In genomic region chr11:83192846-83193245, GRCh38 we compare ENCODE assay signal across 8 cellular contexts. TPM values are rescaled to one million over a fixed set of nuclear protein-coding genes. Genes with fewer than 3 reads are reported as not detected.
DNase-seq lines count a peak whose midpoint lies in the region; ATAC-seq and TF ChIP-seq lines count a peak whose summit lies in the region.

No MANE protein-coding gene starts in this region.

- no peak for ATAC-seq in left cardiac atrium
- no peak for ATAC-seq in HG02970 (IDR thresholded peaks at IDR 0.05; ENCODE audit: low FRiP score, unreplicated experiment)

- TF ChIP-seq CTCF in cardiac muscle cell (IDR thresholded peaks at IDR 0.05; ENCODE audit: low read depth, low read length), result no peak
- no peak for TF ChIP-seq CTCF in breast epithelium (IDR thresholded peaks at IDR 0.05)
- TF ChIP-seq CTCF in uterus (IDR thresholded peaks at IDR 0.05), result no peak

- DNase-seq in cardiac muscle cell (ENCODE audit: low read depth in 1 of 2, low spot score in 1 of 2) (peak in 1 of 2 donors; percentile 40), left cardiac atrium (no peak), breast epithelium (ENCODE audit: low spot score in 2 of 2) (no peak), mesendoderm (no peak), uterus (no peak), NCI-H1105 treated with DMSO at 0.1 percent for 48 hours (lab: John Stamatoyannopoulos, UW) (no peak)
- DNase-seq in activated CD4-positive, CD25-positive, alpha-beta regulatory T cell (lab: John Stamatoyannopoulos, UW), result no peak

- H3K36me3 ChIP-seq in cardiac muscle cell, result peaks cover 8% of the 10 kb centered on the region
- no peaks in the 10 kb centered on the region for H3K36me3 ChIP-seq in breast epithelium
- H3K36me3 ChIP-seq in mesendoderm (ENCODE audit: control insufficient read depth, insufficient read depth, low read length), result no peaks in the 10 kb centered on the region
- H3K36me3 ChIP-seq in uterus, result no peaks in the 10 kb centered on the region

- H3K56ac ChIP-seq in mesendoderm (ENCODE audit: low read length), result peak overlapping the region; percentile 96

- H2BK15ac ChIP-seq in mesendoderm (replicated peaks; ENCODE audit: low read depth), result no peak overlapping the region

- H4K5ac ChIP-seq in mesendoderm (ENCODE audit: low read length), result peak overlapping the region; percentile 36

- no peak overlapping the region for H3K23ac ChIP-seq in mesendoderm (ENCODE audit: low read length)

- no peak overlapping the region for H3K4ac ChIP-seq in mesendoderm (ENCODE audit: low read depth, low read length)

- WGBS in mesendoderm (ENCODE audit: extremely low coverage, insufficient coverage, low lambda C conversion rate), result no CpG with 5 or more reads among the region's 6 CpGs

- no peak overlapping the region for H4K8ac ChIP-seq in mesendoderm (ENCODE audit: low read depth, low read length)

- no peaks in the 10 kb centered on the region for H3K9me3 ChIP-seq in cardiac muscle cell (ENCODE audit: low read depth)
- no peaks in the 10 kb centered on the region for H3K9me3 ChIP-seq in breast epithelium
- H3K9me3 ChIP-seq in uterus, result no peaks in the 10 kb centered on the region

- H2AK5ac ChIP-seq in mesendoderm (ENCODE audit: low read length), result no peak overlapping the region

- TF ChIP-seq POLR2A in breast epithelium (IDR thresholded peaks at IDR 0.05) (no peak), uterus (IDR thresholded peaks at IDR 0.05) (no peak)

- no peak overlapping the region for H2BK5ac ChIP-seq in mesendoderm (ENCODE audit: low read length)

- H2BK120ac ChIP-seq in mesendoderm (ENCODE audit: low read depth, low read length), result no peak overlapping the region

- H3K18ac ChIP-seq in mesendoderm (ENCODE audit: low read length), result no peak overlapping the region

- H3K4me3 ChIP-seq in cardiac muscle cell (peak overlapping the region; percentile 74), breast epithelium (peak overlapping the region; percentile 75 to 89 (median 88)), mesendoderm (ENCODE audit: low read length) (peak overlapping the region; percentile 93), uterus (peak overlapping the region; percentile 68 to 82)

- peak overlapping the region; percentile 91 for H3K9ac ChIP-seq in mesendoderm (ENCODE audit: low read length)

- intact Hi-C loops in left cardiac atrium (cut with DNase I), result loop anchor here in 1 of 2 donors (5.0 kb wide), 2 partner anchors 36 to 291 kb away; partner anchors contain the start of genes DDIAS, PCF11 and PRCP
- intact Hi-C loops in breast epithelium (cut with DNase I; ENCODE audit: low total_unique reads), result no loop called here
- intact Hi-C loops in uterus (cut with DNase I; ENCODE audit: low total_unique reads), result loop anchor here (5.0 to 10.0 kb wide), 2 partner anchors 121 to 288 kb away; partner anchors contain the start of genes DDIAS, PRCP and RAB30

- H3K79me1 ChIP-seq in mesendoderm (ENCODE audit: low read length), result peaks cover 8% of the 10 kb centered on the region

- H3K27ac ChIP-seq in cardiac muscle cell, result peak overlapping the region; percentile 68
- peak overlapping the region; percentile 97 for H3K27ac ChIP-seq in breast epithelium
- H3K27ac ChIP-seq in mesendoderm (ENCODE audit: low read depth, low read length), result no peak overlapping the region
- peak overlapping the region; percentile 87 to 88 for H3K27ac ChIP-seq in uterus

- H3K4me1 ChIP-seq in cardiac muscle cell (ENCODE audit: low read depth) (peaks cover 16% of the 10 kb centered on the region), breast epithelium (peaks cover 0 to 17% of the 10 kb centered on the region in 2 donors), mesendoderm (ENCODE audit: control insufficient read depth, low read depth, low read length) (peaks cover 4% of the 10 kb centered on the region), uterus (peaks cover 0 to 7% of the 10 kb centered on the region in 2 donors)

- H3K27me3 ChIP-seq in cardiac muscle cell (no peaks in the 10 kb centered on the region), breast epithelium (no peaks in the 10 kb centered on the region), mesendoderm (ENCODE audit: insufficient read depth, low read length, poor library complexity) (no peaks in the 10 kb centered on the region), uterus (no peaks in the 10 kb centered on the region)

- H3K79me2 ChIP-seq in mesendoderm (ENCODE audit: control insufficient read depth, insufficient read depth, low read length), result peaks cover 15% of the 10 kb centered on the region

- H3K4me2 ChIP-seq in mesendoderm (ENCODE audit: low read length), result peak overlapping the region; percentile 72

RNA-seq across cellular contexts. Expression of gene ANKRD42, which starts 0.7 kb away (rescaled TPM):
- total RNA-seq in cardiac muscle cell (8.1 and 8.6 TPM in 2 replicates), left cardiac atrium (1 to 10 TPM; 5.0 to 7.0 TPM), breast epithelium (10 to 100 TPM; 17.0 to 22.7 (median 17.4) TPM), uterus (10 to 100 TPM in 2 of 4 donors, 1 to 10 TPM in 2; 3.3 to 21.7 (median 9.0) TPM)
- polyA plus RNA-seq in cardiac muscle cell, result 6.8 and 8.3 TPM in 2 replicates
- polyA plus RNA-seq in mesendoderm (2013, experiment 1 of 2), result 4.5 TPM
- 4.4 TPM for polyA plus RNA-seq in mesendoderm (2013, experiment 2 of 2)

RNA-seq across cellular contexts. Expression of gene PCF11, which starts 35.9 kb away (rescaled TPM):
- total RNA-seq in cardiac muscle cell (77.2 and 204 TPM in 2 replicates), left cardiac atrium (10 to 100 TPM; 30.9 to 36.1 TPM), breast epithelium (100 to 1,000 TPM in 2 of 3 donors, 10 to 100 TPM in 1; 78.7 to 133 (median 130) TPM), uterus (100 to 1,000 TPM in 3 of 4 donors, 10 to 100 TPM in 1; 80.7 to 191 (median 122) TPM)
- polyA plus RNA-seq in cardiac muscle cell, result 14.5 and 19.9 TPM in 2 replicates
- 32.5 TPM for polyA plus RNA-seq in mesendoderm (2013, experiment 1 of 2)
- 32.6 TPM for polyA plus RNA-seq in mesendoderm (2013, experiment 2 of 2)
